In the genomic region with DNA sequence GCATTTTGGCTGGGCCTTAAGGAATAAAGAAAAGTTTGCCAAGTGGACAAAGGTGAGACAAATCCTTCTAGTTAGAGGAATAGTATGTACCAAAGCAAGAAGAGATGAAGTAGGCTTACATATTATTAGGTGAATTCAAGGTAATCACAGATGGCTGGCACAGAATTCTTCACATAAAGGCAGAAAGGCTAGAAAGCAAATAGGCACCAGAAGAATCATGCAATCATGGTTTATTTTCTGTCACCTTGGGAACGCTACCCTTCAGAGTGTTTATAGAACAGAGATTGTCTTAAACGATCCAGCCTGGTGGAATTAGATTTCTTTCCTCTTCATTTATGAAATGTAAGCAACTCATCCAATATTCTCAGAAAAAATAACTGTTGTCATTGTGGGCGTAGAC, we compare ENCODE assay signal across 27 cellular contexts.
"Had no signal": no experiment of that assay in that cellular context is flagged by ENCODE, and none has a peak within 500 bp of the region (broad histone marks: within the 10 kb centered on the region; RNA-seq: fewer than 3 reads in every experiment).

No MANE protein-coding gene starts in this region.

- DNase-seq: naive thymus-derived CD4-positive, alpha-beta T cell; natural killer cell; occipital lobe; ovary; right cardiac atrium; right lobe of liver; spleen; stimulated activated CD4-positive, alpha-beta T cell treated with anti-CD3 and anti-CD28 coated beads, Interleukin-12 subunit alpha, Interleukin-12 subunit beta, amount 100 ng/mL, for 4 hours; stimulated activated CD4-positive, alpha-beta T cell treated with anti-CD3 and anti-CD28 coated beads, Interleukin-1b, Interleukin-23, amount 100 ng/mL, for 48 hours; stimulated activated CD4-positive, alpha-beta T cell treated with anti-CD3 and anti-CD28 coated beads, Interleukin-4, amount 100 ng/mL, for 1 hour; stimulated activated CD4-positive, alpha-beta T cell treated with anti-CD3 and anti-CD28 coated beads, Interleukin-4, amount 100 ng/mL, for 4 hours; stimulated activated CD8-positive, alpha-beta memory T cell treated with anti-CD3 and anti-CD28 coated beads, Interleukin-4, amount 100 ng/mL, for 48 hours; stimulated activated naive CD4-positive, alpha-beta T cell; stimulated activated naive CD8-positive, alpha-beta T cell treated with anti-CD3 and anti-CD28 coated beads, Interleukin-15, amount 100 ng/mL, for 72 hours; stimulated activated naive CD8-positive, alpha-beta T cell treated with anti-CD3 and anti-CD28 coated beads, Interleukin-15, Interleukin-2, amounts not matched to agents 100 U/mL and 50 U/mL, for 24 hours; substantia nigra; testis; tibial artery; transverse colon; upper lobe of right lung; uterus had no signal

- H3K27ac ChIP-seq: neural progenitor cell, ovary, prostate gland, right lobe of liver, skin epidermis, spleen, suprapubic skin, testis, tibial artery, upper lobe of right lung, uterus had no signal

- H3K4me1 ChIP-seq: prostate gland had no signal

- H3K36me3 ChIP-seq: neural progenitor cell, ovary, prostate gland, right lobe of liver, spleen, suprapubic skin, tibial artery, transverse colon, upper lobe of right lung, uterus had no signal

- H3K9me3 ChIP-seq: ovary, prostate gland, right lobe of liver, spleen, suprapubic skin, testis, tibial artery, transverse colon, upper lobe of right lung, uterus had no signal

- H3K4me3 ChIP-seq: neural progenitor cell, ovary, prostate gland, right lobe of liver, skin epidermis, smooth muscle cell, spleen, suprapubic skin, testis, tibial artery, transverse colon, upper lobe of right lung, uterus had no signal

- H3K27me3 ChIP-seq: neural progenitor cell, ovary, right lobe of liver, suprapubic skin, testis, tibial artery, transverse colon, upper lobe of right lung, uterus had no signal

- ATAC-seq: naive thymus-derived CD4-positive, alpha-beta T cell; natural killer cell; right cardiac atrium; right lobe of liver; stimulated activated memory B cell treated with anti-CD40 and anti-IgM and Interleukin-4, amounts not matched to agents 10 μg/mL and 1 μg/mL and 100 μg/mL, for 72 hours; stimulated activated naive CD8-positive, alpha-beta T cell treated with anti-CD3 and anti-CD28 coated beads, Interleukin-15, amount 100 ng/mL, for 72 hours; stimulated activated naive CD8-positive, alpha-beta T cell treated with anti-CD3 and anti-CD28 coated beads, Interleukin-15, Interleukin-2, amounts not matched to agents 100 U/mL and 50 U/mL, for 24 hours; upper lobe of right lung had no signal
